Comparison of ENCODE assay signal across 15 cellular contexts in genomic region chr13:112741185-112741755, GRCh38. TPM values are rescaled to one million over a fixed set of nuclear protein-coding genes. Genes with fewer than 3 reads are reported as not detected.
DNase-seq lines count a peak whose midpoint lies in the region; ATAC-seq and TF ChIP-seq lines count a peak whose summit lies in the region.
"Had no signal": no experiment of that assay in that cellular context is flagged by ENCODE, and none has a peak within 500 bp of the region (broad histone marks: within the 10 kb centered on the region; RNA-seq: fewer than 3 reads in every experiment).

No MANE protein-coding gene starts in this region.

- H3K27me3 ChIP-seq in GM23338 (ENCODE audit: insufficient read depth) (no peaks in the 10 kb centered on the region), brain microvascular endothelial cell (replicated peaks) (no peaks in the 10 kb centered on the region), smooth muscle cell (ENCODE audit: low read depth) (no peaks in the 10 kb centered on the region), neural progenitor cell (no peaks in the 10 kb centered on the region)

- H3K36me3 ChIP-seq in GM23338 (ENCODE audit: insufficient read depth) (no peaks in the 10 kb centered on the region), brain microvascular endothelial cell (replicated peaks) (no peaks in the 10 kb centered on the region), smooth muscle cell (ENCODE audit: low read depth) (no peaks in the 10 kb centered on the region), neural progenitor cell (no peaks in the 10 kb centered on the region)

- no peaks in the 10 kb centered on the region for H3K9me3 ChIP-seq in smooth muscle cell (replicated peaks; ENCODE audit: low read depth)
- H3K9me3 ChIP-seq in neural progenitor cell (ENCODE audit: low read depth), result no peaks in the 10 kb centered on the region

- H3K4me3 Mint-ChIP-seq in GM23338, result no peak overlapping the region
- no peak overlapping the region for H3K4me3 Mint-ChIP-seq in neural progenitor cell
- H3K4me3 Mint-ChIP-seq: dendritic cell treated with granulocyte-macrophage colony-stimulating factor and Interleukin-4, amounts not matched to agents 40 ng/mL and 50 ng/mL, for 4 days; IgD-negative memory B cell had no signal

- in situ Hi-C loops in brain microvascular endothelial cell (cut with HindIII; ENCODE audit: low pct_ligation_motif_present, low sequenced_read_pairs), result no loop called here

- ATAC-seq in GM23338, result no peak
- peak; percentile 12 for ATAC-seq in left lobe of liver
- no peak for ATAC-seq in HG03025 (IDR thresholded peaks at IDR 0.05; ENCODE audit: low FRiP score, unreplicated experiment)

- H3K79me2 ChIP-seq in GM23338 (replicated peaks; ENCODE audit: insufficient read depth), result peaks cover 90% of the 10 kb centered on the region
- peaks cover 42% of the 10 kb centered on the region for H3K79me2 ChIP-seq in smooth muscle cell (ENCODE audit: low read depth)
- H3K79me2 ChIP-seq in neural progenitor cell (ENCODE audit: low read depth), result peaks cover 40% of the 10 kb centered on the region

- H2AFZ ChIP-seq in GM23338 (no peak overlapping the region), smooth muscle cell (ENCODE audit: low read depth) (no peak overlapping the region), neural progenitor cell (replicated peaks) (no peak overlapping the region)

- H3K27me3 Mint-ChIP-seq in GM23338 (ENCODE audit: insufficient read depth, low read depth, poor library complexity), result peaks cover 18% of the 10 kb centered on the region
- peaks cover 2% of the 10 kb centered on the region for H3K27me3 Mint-ChIP-seq in neural progenitor cell (ENCODE audit: insufficient read depth, low read depth)
- H3K27me3 Mint-ChIP-seq: dendritic cell treated with granulocyte-macrophage colony-stimulating factor and Interleukin-4, amounts not matched to agents 40 ng/mL and 50 ng/mL, for 4 days; IgD-negative memory B cell; progenitor cell of endocrine pancreas had no signal

- H3K27ac Mint-ChIP-seq in GM23338 (peak overlapping the region; percentile 66), neural progenitor cell (no peak overlapping the region)
- H3K27ac Mint-ChIP-seq: dendritic cell treated with granulocyte-macrophage colony-stimulating factor and Interleukin-4, amounts not matched to agents 40 ng/mL and 50 ng/mL, for 4 days; IgD-negative memory B cell; progenitor cell of endocrine pancreas had no signal

- peaks cover 8% of the 10 kb centered on the region for H3K4me1 ChIP-seq in GM23338 (ENCODE audit: insufficient read depth)
- H3K4me1 ChIP-seq in smooth muscle cell (ENCODE audit: low read depth), result peaks cover 11% of the 10 kb centered on the region
- H3K4me1 ChIP-seq in neural progenitor cell, result peaks cover 3% of the 10 kb centered on the region

- H3F3A ChIP-seq in GM23338 (replicated peaks; ENCODE audit: low read depth) (no peaks in the 10 kb centered on the region), smooth muscle cell (ENCODE audit: low read depth) (peaks cover 18% of the 10 kb centered on the region), neural progenitor cell (ENCODE audit: low read depth) (no peaks in the 10 kb centered on the region)

- H3K9me2 ChIP-seq in GM23338 (ENCODE audit: insufficient read depth), result peaks cover 5% of the 10 kb centered on the region; the same call in 1 of the 2 replicates

- H3K36me3 Mint-ChIP-seq in GM23338 (ENCODE audit: low read depth) (peaks cover 7% of the 10 kb centered on the region; the same call in 1 of the 3 replicates), neural progenitor cell (peaks cover 2% of the 10 kb centered on the region)
- H3K36me3 Mint-ChIP-seq: IgD-negative memory B cell had no signal

- peak overlapping the region; percentile 74 for H3K9ac ChIP-seq in smooth muscle cell (ENCODE audit: low read depth)
- no peak overlapping the region for H3K9ac ChIP-seq in neural progenitor cell

- H3K4me3 ChIP-seq in GM23338 (no peak overlapping the region), brain microvascular endothelial cell (ENCODE audit: low read depth, low read length) (no peak overlapping the region), smooth muscle cell (no peak overlapping the region), neural progenitor cell (no peak overlapping the region)

- DNase-seq in GM23338 (ENCODE audit: low spot score), result no peak
- DNase-seq in brain microvascular endothelial cell, result no peak
- no peak for DNase-seq in left lobe of liver (ENCODE audit: low spot score)
- DNase-seq in smooth muscle cell (lab: John Stamatoyannopoulos, UW; ENCODE audit: unreplicated experiment), result no peak
- DNase-seq in NCI-H524 treated with DMSO at 0.1 percent for 48 hours (lab: John Stamatoyannopoulos, UW), result no peak
- no peak for DNase-seq in HuH-7 (ENCODE audit: low spot score)
- DNase-seq in neural progenitor cell (ENCODE audit: low spot score), result no peak
- DNase-seq: activated CD4-positive, alpha-beta T cell treated with anti-CD3 and anti-CD28 coated beads, Interleukin-2, amount 50 U/mL, for 48 hours; NCI-H187; NK-92 treated with Interleukin-12 subunit alpha and Interleukin-12 subunit beta, amount 100 ng/mL, for 24 hours; T-helper 1 cell had no signal

- H4K20me1 ChIP-seq in GM23338 (replicated peaks; ENCODE audit: insufficient read depth) (no peaks in the 10 kb centered on the region), smooth muscle cell (ENCODE audit: low read depth) (peaks cover 32% of the 10 kb centered on the region), neural progenitor cell (ENCODE audit: low read depth) (peaks cover 54% of the 10 kb centered on the region)

- H3K27ac ChIP-seq in GM23338 (ENCODE audit: low read depth) (peak overlapping the region; percentile 20; the same call in 1 of the 2 replicates), brain microvascular endothelial cell (peak overlapping the region; percentile 53), smooth muscle cell (ENCODE audit: low read depth) (peak overlapping the region; percentile 84), neural progenitor cell (no peak overlapping the region)

- WGBS in smooth muscle cell (ENCODE audit: low lambda C conversion rate), result 65% methylated on average over 14 of the region's 15 CpGs

- H3K9me3 Mint-ChIP-seq in GM23338 (no peaks in the 10 kb centered on the region), neural progenitor cell (no peaks in the 10 kb centered on the region)
- H3K9me3 Mint-ChIP-seq: dendritic cell treated with granulocyte-macrophage colony-stimulating factor and Interleukin-4, amounts not matched to agents 40 ng/mL and 50 ng/mL, for 4 days; IgD-negative memory B cell had no signal

- H3K4me1 Mint-ChIP-seq in GM23338, result peaks cover 83% of the 10 kb centered on the region
- peaks cover 47% of the 10 kb centered on the region for H3K4me1 Mint-ChIP-seq in neural progenitor cell

- TF ChIP-seq CTCF in GM23338 (conservative IDR thresholded peaks at IDR 0.05; ENCODE audit: low read depth in 2 of 2) (no peak), brain microvascular endothelial cell (IDR thresholded peaks at IDR 0.05; ENCODE audit: low read depth, low read length, missing control alignments) (no peak), smooth muscle cell (IDR thresholded peaks at IDR 0.05; ENCODE audit: borderline replicate concordance, insufficient read depth, poor library complexity, severe bottlenecking) (no peak), neural progenitor cell (IDR thresholded peaks at IDR 0.05) (no peak)

- H3K4me2 ChIP-seq in GM23338 (no peak overlapping the region), smooth muscle cell (peak overlapping the region; percentile 75), neural progenitor cell (no peak overlapping the region)

TF ChIP-seq in GM23338, 12 proteins besides CTCF, POLR2A, EP300 and RAD21 (continues in another document):
- no peak for TF ChIP-seq POLR2AphosphoS5 (IDR thresholded peaks at IDR 0.05; ENCODE audit: low read depth)
- no peak for TF ChIP-seq REST (IDR thresholded peaks at IDR 0.05; ENCODE audit: unreplicated experiment)
- no peak for TF ChIP-seq EZH2 (IDR thresholded peaks at IDR 0.05; ENCODE audit: low read depth, unreplicated experiment)
- no peak for TF ChIP-seq ETS1 (IDR thresholded peaks at IDR 0.05)
- TF ChIP-seq JUNB (IDR thresholded peaks at IDR 0.05; ENCODE audit: unreplicated experiment), result no peak

RNA-seq across cellular contexts. Expression of gene ATP11A, which starts 51.4 kb away (rescaled TPM):
- 35.1 and 52.6 TPM in 2 replicates for total RNA-seq in GM23338 (2014; rRNA removed; shearing (Covaris generic))
- polyA plus RNA-seq in GM23338 (2016; fragmentation: Nextera tagmentation; extraction: Ambion mirVana) (12.3 and 12.8 TPM in 2 replicates), smooth muscle cell (6.5 and 15.2 TPM in 2 replicates)
- total RNA-seq in left lobe of liver (36.0 TPM), smooth muscle cell (6.1 and 7.5 TPM in 2 replicates), neural progenitor cell (ENCODE audit: low replicate concordance) (12.6 and 17.6 TPM in 2 replicates)
